Comparison of ENCODE assay signal across 16 cellular contexts in the genomic region with DNA sequence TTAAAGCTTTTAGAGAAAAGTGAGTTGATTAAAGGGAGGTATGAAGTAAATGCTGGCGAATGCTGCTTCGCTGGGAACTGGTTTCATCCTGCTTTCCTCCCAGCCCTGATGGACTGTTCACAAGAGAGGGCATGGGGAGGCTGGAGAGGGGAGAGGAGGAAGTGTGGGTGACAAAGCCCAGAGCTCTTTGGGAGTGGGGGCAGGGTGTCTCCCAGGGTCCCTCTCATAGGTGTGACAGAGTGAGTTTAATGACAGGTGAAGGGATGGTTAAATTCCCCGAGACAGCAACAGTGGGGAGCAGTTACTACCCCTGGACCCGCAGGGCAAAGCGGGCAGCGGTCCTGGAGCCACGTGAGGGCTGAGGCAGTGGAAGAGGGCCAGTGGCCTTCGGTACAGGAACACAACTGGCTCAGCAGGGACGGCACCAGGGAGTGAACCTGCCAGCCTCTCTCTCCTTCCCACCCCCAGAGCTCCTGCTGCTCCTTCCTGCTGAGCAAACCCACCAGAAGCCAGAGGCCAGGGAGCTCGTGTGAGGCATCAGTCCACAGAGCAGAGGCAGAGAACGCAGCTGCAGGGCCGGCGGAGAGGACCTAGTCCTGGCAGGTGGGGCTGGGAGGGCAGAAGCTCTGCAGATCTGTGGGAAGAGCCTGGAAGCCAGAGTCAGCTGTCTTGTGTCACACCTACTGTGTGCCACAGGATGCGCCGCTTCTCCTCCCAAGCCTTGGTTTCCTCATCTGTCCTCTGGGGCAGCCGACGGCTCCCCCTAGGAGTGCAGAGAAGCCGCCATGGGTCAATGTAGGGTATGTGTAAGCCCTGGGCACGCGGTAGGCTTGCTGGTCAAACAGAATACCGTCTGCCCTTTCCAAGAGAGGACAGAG. TPM values are rescaled to one million over a fixed set of nuclear protein-coding genes. Genes with fewer than 3 reads are reported as not detected.
DNase-seq lines count a peak whose midpoint lies in the region; ATAC-seq lines count a peak whose summit lies in the region.
"Had no signal": no experiment of that assay in that cellular context is flagged by ENCODE, and none has a peak within 500 bp of the region (broad histone marks: within the 10 kb centered on the region; RNA-seq: fewer than 3 reads in every experiment).

No MANE protein-coding gene starts in this region.

- in situ Hi-C loops in GM23248 (cut with MboI), result no loop called here

- H3K9ac ChIP-seq in GM23248, result no peak overlapping the region
- H3K9ac ChIP-seq: BLaER1 had no signal

- H3K4me1 ChIP-seq in GM23248 (ENCODE audit: insufficient read depth), result peaks cover 1% of the 10 kb centered on the region; the same call in 1 of the 2 replicates
- H3K4me1 ChIP-seq: prostate gland had no signal

- 63 to 65% methylated on average over 21 of the region's 21 CpGs for WGBS in GM23248 (ENCODE audit: low coverage in 1 of 2, low lambda C conversion rate in 2 of 2, missing lambda C conversion rate in 2 of 2), 2 experiments

- peak; percentile 4 for DNase-seq in OCI-M1 (lab: John Stamatoyannopoulos, UW)
- peak; percentile 5 for DNase-seq in activated CD8-positive, alpha-beta memory T cell treated with anti-CD3 and anti-CD28 coated beads, Interleukin-2, amount 50 U/mL, for 4 hours
- DNase-seq in islet precursor cell, result peak; percentile 53
- DNase-seq in stimulated activated CD8-positive, alpha-beta memory T cell treated with anti-CD3 and anti-CD28 coated beads, Interleukin-4, amount 100 ng/mL, for 48 hours, result peak; percentile 17
- no peak for DNase-seq in GM23248
- DNase-seq: activated CD4-positive, alpha-beta T cell treated with anti-CD3 and anti-CD28 coated beads, Interleukin-2, amount 50 U/mL, for 48 hours; activated naive CD4-positive, alpha-beta T cell treated with anti-CD3 and anti-CD28 coated beads for 36 hours; DMS153; HCEC 1CT; immature natural killer cell; NCI-H2029 treated with DMSO at 0.1 percent for 48 hours; stimulated activated CD4-positive, alpha-beta T cell treated with anti-CD3 and anti-CD28 coated beads, Interleukin-15, amount 100 ng/mL, for 24 hours had no signal

- no peak overlapping the region for H3K4me3 ChIP-seq in GM23248
- H3K4me3 ChIP-seq: BLaER1, prostate gland had no signal

- no peak overlapping the region for H3K4me2 ChIP-seq in GM23248 (ENCODE audit: unreplicated experiment)
- H3K4me2 ChIP-seq: BLaER1 had no signal

- no peak overlapping the region for H2AFZ ChIP-seq in GM23248

- no peaks in the 10 kb centered on the region for H3K9me3 ChIP-seq in GM23248 (ENCODE audit: low read depth)
- H3K9me3 ChIP-seq: BLaER1, prostate gland had no signal

- H3K27ac ChIP-seq in GM23248, result no peak overlapping the region
- H3K27ac ChIP-seq: BLaER1, prostate gland had no signal

- no peaks in the 10 kb centered on the region for H3K9me2 ChIP-seq in GM23248 (ENCODE audit: insufficient read depth)

- no peaks in the 10 kb centered on the region for H4K20me1 ChIP-seq in GM23248 (ENCODE audit: insufficient read depth)
- H4K20me1 ChIP-seq: BLaER1 had no signal

- H3K36me3 ChIP-seq in GM23248 (ENCODE audit: low read depth), result no peaks in the 10 kb centered on the region
- H3K36me3 ChIP-seq: BLaER1, prostate gland had no signal

- ATAC-seq in HG03135 (IDR thresholded peaks at IDR 0.05; ENCODE audit: unreplicated experiment) (no peak), GM21723 (IDR thresholded peaks at IDR 0.05; ENCODE audit: unreplicated experiment) (no peak)

- no peaks in the 10 kb centered on the region for H3F3A ChIP-seq in GM23248 (ENCODE audit: insufficient read depth)

- H3K27me3 ChIP-seq in GM23248 (replicated peaks; ENCODE audit: insufficient read depth), result no peaks in the 10 kb centered on the region
- H3K27me3 ChIP-seq: BLaER1 had no signal

- H3K79me2 ChIP-seq in GM23248 (ENCODE audit: insufficient read depth), result no peaks in the 10 kb centered on the region

RNA-seq across cellular contexts. Expression of a gene that starts 20.9 kb away (rescaled TPM):
- 6.3 and 8.9 TPM in 2 replicates for total RNA-seq in GM23248 (2014; rRNA removed; shearing (Covaris generic))
- polyA plus RNA-seq in GM23248 (2016; fragmentation: Nextera tagmentation; extraction: Ambion mirVana), result 1.3 TPM in 2 replicates
